ENCODE assay signal across 17 cellular contexts in genomic region chr3:167718582-167718981, GRCh38. TPM values are rescaled to one million over a fixed set of nuclear protein-coding genes. Genes with fewer than 3 reads are reported as not detected.
DNase-seq lines count a peak whose midpoint lies in the region; ATAC-seq, FAIRE-seq and TF ChIP-seq lines count a peak whose summit lies in the region.
"Had no signal": no experiment of that assay in that cellular context is flagged by ENCODE, and none has a peak within 500 bp of the region (broad histone marks: within the 10 kb centered on the region; RNA-seq: fewer than 3 reads in every experiment).

No MANE protein-coding gene starts in this region.

- no peak for TF ChIP-seq EP300 in HepG2 (IDR thresholded peaks at IDR 0.05; ENCODE audit: low read depth in 2 of 2, low read length in 2 of 2)
- no peak for TF ChIP-seq EP300 in HepG2 (CRISPR knock-in tag; IDR thresholded peaks at IDR 0.05; ENCODE audit: borderline replicate concordance)

- H3K27ac ChIP-seq in small intestine (ENCODE audit: low read depth in 1 of 2, low read length in 1 of 2) (no peak overlapping the region), HepG2 (ENCODE audit: extremely low read length, insufficient read depth, low read length) (no peak overlapping the region)
- H3K27ac ChIP-seq: BLaER1 treated with 17β-estradiol and CSF1 and Interleukin-3, amounts not matched to agents 10 nM and 100 nM had no signal

- FAIRE-seq in small intestine (lab: Jason Lieb, UNC) (no peak), HepG2 (lab: Jason Lieb, UNC) (no peak)
- FAIRE-seq: HTR-8/SVneo had no signal

- H3K4me1 ChIP-seq in small intestine (ENCODE audit: control insufficient read depth in 2 of 2, insufficient read depth in 1 of 2, low read depth in 1 of 2, low read length in 1 of 2) (peaks cover 0 to 2% of the 10 kb centered on the region in 2 donors), HepG2 (ENCODE audit: insufficient read depth, low read length) (peaks cover 14% of the 10 kb centered on the region)
- H3K4me1 ChIP-seq: BLaER1 treated with 17β-estradiol and CSF1 and Interleukin-3, amounts not matched to agents 10 nM and 100 nM had no signal

- DNase-seq in activated naive CD8-positive, alpha-beta T cell treated with anti-CD3 and anti-CD28 coated beads, Interleukin-2, amount 50 U/mL, for 24 hours, result no peak
- no peak for DNase-seq in T-helper 17 cell
- no peak for DNase-seq in endothelial cell (ENCODE audit: low spot score)
- no peak for DNase-seq in GF-D8 (lab: John Stamatoyannopoulos, UW)
- DNase-seq in small intestine, result no peak
- DNase-seq in HepG2 (ENCODE audit: low spot score), result no peak
- DNase-seq: ACHN; Calu3; CD4-positive, CD25-positive, alpha-beta regulatory T cell; DMS 273 treated with DMSO at 0.1 percent for 48 hours; DMS79; H7 had no signal

- H3K9me3 Mint-ChIP-seq in activated naive CD8-positive, alpha-beta T cell (ENCODE audit: low read depth), result no peaks in the 10 kb centered on the region
- H3K9me3 Mint-ChIP-seq in activated naive CD8-positive, alpha-beta T cell treated with anti-CD3 and anti-CD28 coated beads, Interleukin-2, amount 50 U/mL, for 24 hours, result no peaks in the 10 kb centered on the region
- H3K9me3 Mint-ChIP-seq in endothelial cell (ENCODE audit: unreplicated experiment), result no peaks in the 10 kb centered on the region
- H3K9me3 Mint-ChIP-seq: CD4-positive, CD25-positive, alpha-beta regulatory T cell had no signal

- no peak overlapping the region for H3K4me2 ChIP-seq in HepG2 (ENCODE audit: low read depth, low read length)
- H3K4me2 ChIP-seq: BLaER1 treated with 17β-estradiol and CSF1 and Interleukin-3, amounts not matched to agents 10 nM and 100 nM; GM23338 had no signal

- intact Hi-C loops in HepG2 (cut with micrococcal nuclease; ENCODE audit: unreplicated experiment), result no loop called here

- peaks cover 70% of the 10 kb centered on the region for H3K4me1 Mint-ChIP-seq in activated naive CD8-positive, alpha-beta T cell (ENCODE audit: low read depth)
- peaks cover 28% of the 10 kb centered on the region for H3K4me1 Mint-ChIP-seq in activated naive CD8-positive, alpha-beta T cell treated with anti-CD3 and anti-CD28 coated beads, Interleukin-2, amount 50 U/mL, for 24 hours
- H3K4me1 Mint-ChIP-seq in T-helper 17 cell, result peaks cover 42% of the 10 kb centered on the region
- peaks cover 25% of the 10 kb centered on the region for H3K4me1 Mint-ChIP-seq in endothelial cell (ENCODE audit: unreplicated experiment)

- H3K4me3 ChIP-seq in small intestine (ENCODE audit: low read depth in 1 of 2, low read length in 2 of 2) (no peak overlapping the region), HepG2 (replicated peaks in 1 of 3; ENCODE audit: insufficient read depth in 1 of 3, low read depth in 2 of 3, low read length in 3 of 3) (no peak overlapping the region)
- H3K4me3 ChIP-seq: BLaER1 treated with 17β-estradiol and CSF1 and Interleukin-3, amounts not matched to agents 10 nM and 100 nM; GM23338 had no signal

- peak overlapping the region; percentile 7 for H3K27ac Mint-ChIP-seq in activated naive CD8-positive, alpha-beta T cell
- H3K27ac Mint-ChIP-seq in activated naive CD8-positive, alpha-beta T cell treated with anti-CD3 and anti-CD28 coated beads, Interleukin-2, amount 50 U/mL, for 24 hours, result no peak overlapping the region
- H3K27ac Mint-ChIP-seq in T-helper 17 cell (peak overlapping the region; percentile 11), endothelial cell (ENCODE audit: unreplicated experiment) (no peak overlapping the region)
- H3K27ac Mint-ChIP-seq: CD4-positive, CD25-positive, alpha-beta regulatory T cell; GM23338 had no signal

- no peak overlapping the region for H3K9ac ChIP-seq in HepG2 (ENCODE audit: insufficient read depth, low read depth, low read length)
- H3K9ac ChIP-seq: BLaER1 treated with 17β-estradiol and CSF1 and Interleukin-3, amounts not matched to agents 10 nM and 100 nM had no signal

- H3K27me3 Mint-ChIP-seq in activated naive CD8-positive, alpha-beta T cell, result no peaks in the 10 kb centered on the region
- no peaks in the 10 kb centered on the region for H3K27me3 Mint-ChIP-seq in activated naive CD8-positive, alpha-beta T cell treated with anti-CD3 and anti-CD28 coated beads, Interleukin-2, amount 50 U/mL, for 24 hours
- H3K27me3 Mint-ChIP-seq in T-helper 17 cell (no peaks in the 10 kb centered on the region), endothelial cell (ENCODE audit: unreplicated experiment) (peaks cover 2% of the 10 kb centered on the region)
- H3K27me3 Mint-ChIP-seq: CD4-positive, CD25-positive, alpha-beta regulatory T cell had no signal

- POLR2A ChIA-PET in HepG2 (lab: Yijun Ruan, JAX), result no interaction called here

- CTCF ChIA-PET in HepG2 (lab: Yijun Ruan, JAX; ENCODE audit: low intra/inter-chr PET ratio, low total read pairs), result no interaction called here

- H2AFZ ChIP-seq in HepG2 (ENCODE audit: low read length), result no peak overlapping the region
- H2AFZ ChIP-seq: GM23338 had no signal

- peaks cover 62% of the 10 kb centered on the region for H3K79me2 ChIP-seq in HepG2 (ENCODE audit: insufficient read depth, low read length)

- no peak for TF ChIP-seq RAD21 in HepG2 (CRISPR knock-in tag; IDR thresholded peaks at IDR 0.05)

- no peak for ATAC-seq in activated naive CD8-positive, alpha-beta T cell treated with anti-CD3 and anti-CD28 coated beads, Interleukin-2, amount 50 U/mL, for 24 hours
- ATAC-seq in GM18868 (IDR thresholded peaks at IDR 0.05; ENCODE audit: unreplicated experiment), result peak; percentile 53
- no peak for ATAC-seq in T-helper 17 cell
- no peak for ATAC-seq in HepG2
- ATAC-seq: GM23338 had no signal

- H3K9me3 ChIP-seq in T-helper 17 cell (ENCODE audit: control insufficient read depth, low read length, poor library complexity, severe bottlenecking), result no peaks in the 10 kb centered on the region
- no peaks in the 10 kb centered on the region for H3K9me3 ChIP-seq in small intestine (ENCODE audit: control insufficient read depth, low read depth)
- no peaks in the 10 kb centered on the region for H3K9me3 ChIP-seq in HepG2 (ENCODE audit: low read length)

- TF ChIP-seq CTCF in endothelial cell (IDR thresholded peaks at IDR 0.05; ENCODE audit: unreplicated experiment), result no peak
- no peak for TF ChIP-seq CTCF in HepG2 (CRISPR knock-in tag; IDR thresholded peaks at IDR 0.05)

- no peak for TF ChIP-seq POLR2A in HepG2 (IDR thresholded peaks at IDR 0.05; ENCODE audit: insufficient read depth in 1 of 2, low read depth in 2 of 2, low read length in 2 of 2)

- H3K36me3 Mint-ChIP-seq in activated naive CD8-positive, alpha-beta T cell, result peaks cover 45% of the 10 kb centered on the region
- peaks cover 63% of the 10 kb centered on the region for H3K36me3 Mint-ChIP-seq in activated naive CD8-positive, alpha-beta T cell treated with anti-CD3 and anti-CD28 coated beads, Interleukin-2, amount 50 U/mL, for 24 hours (ENCODE audit: low read depth)
- peaks cover 25% of the 10 kb centered on the region for H3K36me3 Mint-ChIP-seq in T-helper 17 cell (ENCODE audit: low read depth)
- peaks cover 27% of the 10 kb centered on the region for H3K36me3 Mint-ChIP-seq in endothelial cell (ENCODE audit: low read depth, unreplicated experiment)

- BruUV-seq in HepG2 (replicated peaks; lab: Mats Ljungman, UMichigan), result no TSS peak

- H3K4me3 Mint-ChIP-seq in activated naive CD8-positive, alpha-beta T cell, result no peak overlapping the region
- no peak overlapping the region for H3K4me3 Mint-ChIP-seq in activated naive CD8-positive, alpha-beta T cell treated with anti-CD3 and anti-CD28 coated beads, Interleukin-2, amount 50 U/mL, for 24 hours
- H3K4me3 Mint-ChIP-seq in T-helper 17 cell (no peak overlapping the region), endothelial cell (ENCODE audit: unreplicated experiment) (peak overlapping the region; percentile 5)
- H3K4me3 Mint-ChIP-seq: CD4-positive, CD25-positive, alpha-beta regulatory T cell; GM23338 had no signal

- H4K20me1 ChIP-seq in HepG2 (ENCODE audit: insufficient read depth, low read length), result no peaks in the 10 kb centered on the region; the same call in 1 of the 2 replicates

- H3K36me3 ChIP-seq in small intestine (ENCODE audit: control insufficient read depth in 2 of 2, insufficient read depth in 2 of 2, low read length in 2 of 2) (peaks cover 0 to 7% of the 10 kb centered on the region in 2 donors), HepG2 (replicated peaks in 1 of 2; ENCODE audit: control insufficient read depth in 1 of 2, insufficient read depth in 2 of 2, low read length in 2 of 2) (peaks cover 2 to 19% of the 10 kb centered on the region in 2 experiments; a peak in 4 of 5 replicates)

- 98 to 100% (median 100%) methylated on average over 1 of the region's 1 CpG for WGBS in small intestine, 3 donors
- WGBS in HepG2 (ENCODE audit: low lambda C conversion rate), result 100% methylated on average over 1 of the region's 1 CpG

- in situ Hi-C loops in HepG2 (cut with HindIII; ENCODE audit: extremely low pct_ligation_motif_present, low pct_unique_long_range_greater_than_20kb), result no loop called here

- H3K27me3 ChIP-seq in small intestine (ENCODE audit: control insufficient read depth in 2 of 2, insufficient read depth in 2 of 2, low read length in 2 of 2), result no peaks in the 10 kb centered on the region
- H3K27me3 ChIP-seq in HepG2 (ENCODE audit: control insufficient read depth in 1 of 2, insufficient read depth in 2 of 2, low read length in 2 of 2), result no peaks in the 10 kb centered on the region
- H3K27me3 ChIP-seq: BLaER1 treated with 17β-estradiol and CSF1 and Interleukin-3, amounts not matched to agents 10 nM and 100 nM had no signal

RNA-seq across cellular contexts. Expression of gene PDCD10, which starts 16.1 kb away (rescaled TPM):
- 10 to 100 TPM; 51.1 to 55.5 TPM for total RNA-seq in T-helper 17 cell
- 74.6 TPM for total RNA-seq in endothelial cell (ENCODE audit: unreplicated experiment)
- 10 to 100 TPM; 73.0 to 96.2 (median 85.9) TPM for polyA plus RNA-seq in small intestine
- total RNA-seq in HepG2 (2016; rRNA removed; fragmentation: Illumina TruSeq; extraction: Trizol), result 53.9 and 84.4 TPM in 2 replicates
- 20.7 and 21.2 TPM in 2 replicates for total RNA-seq in HepG2 (2016; cell fraction: cytosol; rRNA removed; fragmentation: Illumina TruSeq; extraction: Trizol; ENCODE audit: low read depth)
- 53.5 and 83.5 TPM in 2 replicates for total RNA-seq in HepG2 (2016; cell fraction: insoluble cytoplasmic fraction; rRNA removed; fragmentation: Illumina TruSeq; extraction: Trizol)
- 26.5 and 27.2 TPM in 2 replicates for total RNA-seq in HepG2 (2016; cell fraction: membrane; rRNA removed; fragmentation: Illumina TruSeq; extraction: Trizol)
- 34.5 and 35.4 TPM in 2 replicates for total RNA-seq in HepG2 (2016; cell fraction: nucleus; rRNA removed; fragmentation: Illumina TruSeq; extraction: Trizol)
- 31.8 and 48.5 TPM in 2 replicates for polyA plus RNA-seq in HepG2 (2011; rRNA removed)
- polyA plus RNA-seq in HepG2 (2011; cell fraction: cytosol; rRNA removed), result 20.6 and 33.6 TPM in 2 replicates
- polyA plus RNA-seq in HepG2 (2011; cell fraction: nucleus; rRNA removed), result 9.7 and 13.1 TPM in 2 replicates
- 43.3 and 45.2 TPM in 2 replicates for polyA plus RNA-seq in HepG2 (2012)
- polyA plus RNA-seq in HepG2 (2016; cell fraction: cytosol; fragmentation: Illumina TruSeq; extraction: Trizol; ENCODE audit: low read depth), result 11.0 and 14.5 TPM in 2 replicates
- 81.9 and 87.8 TPM in 2 replicates for polyA plus RNA-seq in HepG2 (2016; cell fraction: insoluble cytoplasmic fraction; fragmentation: Illumina TruSeq; extraction: Trizol; ENCODE audit: low read depth)
- polyA plus RNA-seq in HepG2 (2016; cell fraction: membrane; fragmentation: Illumina TruSeq; extraction: Trizol; ENCODE audit: low read depth), result 15.0 and 16.8 TPM in 2 replicates
- 35.7 and 42.4 TPM in 2 replicates for polyA plus RNA-seq in HepG2 (2016; cell fraction: nucleus; fragmentation: Illumina TruSeq; extraction: Trizol; ENCODE audit: insufficient read depth, low read depth)
- polyA minus RNA-seq in HepG2 (2011; rRNA and poly(A)+ RNA removed; ENCODE audit: low replicate concordance), result 6.8 and 14.5 TPM in 2 replicates
- polyA minus RNA-seq in HepG2 (2011; cell fraction: cytosol; rRNA and poly(A)+ RNA removed), result 23.7 and 25.9 TPM in 2 replicates
- polyA minus RNA-seq in HepG2 (2011; cell fraction: nucleus; rRNA and poly(A)+ RNA removed), result 87.2 and 99.6 TPM in 2 replicates

RNA-seq across cellular contexts. Expression of gene SERPINI1, which starts 16.9 kb away (rescaled TPM):
- total RNA-seq in T-helper 17 cell (1 to 10 TPM; 2.8 to 3.6 TPM), endothelial cell (ENCODE audit: unreplicated experiment) (15.5 TPM), HepG2 (2016; rRNA removed; fragmentation: Illumina TruSeq; extraction: Trizol) (8.5 and 14.7 TPM in 2 replicates)
- polyA plus RNA-seq in small intestine (1 to 10 TPM in 1 of 3 donors, under 1 TPM in 1, not detected in 1; 0.54 to 5.4 TPM), HepG2 (2011; rRNA removed) (29.7 and 58.0 TPM in 2 replicates)
- total RNA-seq in HepG2 (2016; cell fraction: cytosol; rRNA removed; fragmentation: Illumina TruSeq; extraction: Trizol; ENCODE audit: low read depth), result 1.0 and 1.9 TPM in 2 replicates
- total RNA-seq in HepG2 (2016; cell fraction: insoluble cytoplasmic fraction; rRNA removed; fragmentation: Illumina TruSeq; extraction: Trizol), result 7.8 and 17.4 TPM in 2 replicates
- total RNA-seq in HepG2 (2016; cell fraction: membrane; rRNA removed; fragmentation: Illumina TruSeq; extraction: Trizol), result 1.4 and 3.1 TPM in 2 replicates
- total RNA-seq in HepG2 (2016; cell fraction: nucleus; rRNA removed; fragmentation: Illumina TruSeq; extraction: Trizol), result 13.6 and 13.9 TPM in 2 replicates
- polyA plus RNA-seq in HepG2 (2011; cell fraction: cytosol; rRNA removed), result 18.1 and 23.0 TPM in 2 replicates
- polyA plus RNA-seq in HepG2 (2011; cell fraction: nucleus; rRNA removed), result 3.2 and 3.8 TPM in 2 replicates
- polyA plus RNA-seq in HepG2 (2012), result 11.2 and 25.4 TPM in 2 replicates
- polyA plus RNA-seq in HepG2 (2016; cell fraction: cytosol; fragmentation: Illumina TruSeq; extraction: Trizol; ENCODE audit: low read depth), result 0.75 and 1.2 TPM in 2 replicates
- 5.9 and 7.8 TPM in 2 replicates for polyA plus RNA-seq in HepG2 (2016; cell fraction: insoluble cytoplasmic fraction; fragmentation: Illumina TruSeq; extraction: Trizol; ENCODE audit: low read depth)
- 1.2 and 1.8 TPM in 2 replicates for polyA plus RNA-seq in HepG2 (2016; cell fraction: membrane; fragmentation: Illumina TruSeq; extraction: Trizol; ENCODE audit: low read depth)
- 12.4 and 19.9 TPM in 2 replicates for polyA plus RNA-seq in HepG2 (2016; cell fraction: nucleus; fragmentation: Illumina TruSeq; extraction: Trizol; ENCODE audit: insufficient read depth, low read depth)
- polyA minus RNA-seq in HepG2 (2011; rRNA and poly(A)+ RNA removed; ENCODE audit: low replicate concordance), result 1.8 and 7.1 TPM in 2 replicates
- polyA minus RNA-seq in HepG2 (2011; cell fraction: cytosol; rRNA and poly(A)+ RNA removed), result 16.4 and 18.8 TPM in 2 replicates
- 12.2 and 14.2 TPM in 2 replicates for polyA minus RNA-seq in HepG2 (2011; cell fraction: nucleus; rRNA and poly(A)+ RNA removed)

Comparison
In these comparisons a context has a peak if more than half of its experiments do, and no peak if none do; other contexts are left out.
1. H3K27ac Mint-ChIP-seq: peak in activated naive CD8-positive, alpha-beta T cell (single experiment) and T-helper 17 cell (single experiment); none in activated naive CD8-positive, alpha-beta T cell treated with anti-CD3 and anti-CD28 coated beads, Interleukin-2, amount 50 U/mL, for 24 hours (single experiment) and endothelial cell (single experiment).